ENCODE assay signal across 8 cellular contexts in the genomic region with DNA sequence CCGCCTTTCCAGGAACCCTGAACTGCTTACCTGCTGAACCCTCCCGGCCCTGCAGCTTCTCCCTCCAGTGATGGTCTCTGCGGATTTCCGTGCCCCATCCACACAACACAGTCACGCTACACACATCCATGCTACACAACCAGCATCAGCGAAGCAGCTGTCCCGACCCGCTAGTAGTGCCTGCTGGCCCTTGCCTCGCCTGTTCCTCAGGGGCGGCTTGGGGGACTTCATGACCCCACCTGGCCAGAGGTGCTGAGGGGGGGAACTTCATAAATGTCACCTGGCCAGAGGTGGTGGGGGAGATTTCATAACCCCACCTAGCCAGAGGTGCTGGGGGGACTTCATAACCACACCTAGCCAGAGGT. TPM values are rescaled to one million over a fixed set of nuclear protein-coding genes. Genes with fewer than 3 reads are reported as not detected.
DNase-seq lines count a peak whose midpoint lies in the region; ATAC-seq and TF ChIP-seq lines count a peak whose summit lies in the region.

No MANE protein-coding gene starts in this region.

- in situ Hi-C loops in IMR-90 (cut with MboI; ENCODE audit: low sequenced_read_pairs), result no loop called here

- no peak overlapping the region; the same call in 1 of the 2 replicates for H2AK5ac ChIP-seq in IMR-90 (ENCODE audit: low read depth, low read length)

- peaks cover 3% of the 10 kb centered on the region for H4K20me1 ChIP-seq in IMR-90 (ENCODE audit: insufficient read depth, low read length)

- H4K91ac ChIP-seq in IMR-90 (ENCODE audit: insufficient read depth, low read depth, low read length), result peak overlapping the region; percentile 84

- no peak for TF ChIP-seq RAD21 in IMR-90 (IDR thresholded peaks at IDR 0.05; ENCODE audit: low read length)

- peak overlapping the region; percentile 100 for H2AFZ ChIP-seq in IMR-90 (replicated peaks; ENCODE audit: low read length, poor library complexity)

- TF ChIP-seq POLR2A in IMR-90 (IDR thresholded peaks at IDR 0.05; ENCODE audit: low read depth, low read length), result no peak

- peak overlapping the region; percentile 99 for H2AK9ac ChIP-seq in IMR-90 (replicated peaks; ENCODE audit: low read depth, low read length, poor library complexity)

- H3K4me3 ChIP-seq in IMR-90 (ENCODE audit: insufficient read depth, low read depth, low read length) (peak overlapping the region; percentile 65), colonic mucosa (peak overlapping the region; percentile 79), muscle layer of duodenum (ENCODE audit: low read depth in 1 of 2, low read length in 2 of 2) (peak overlapping the region; percentile 84 to 87)

- no TSS peak for BruUV-seq in IMR-90 (replicated peaks; lab: Mats Ljungman, UMichigan)

- H3K4me1 ChIP-seq in IMR-90 (ENCODE audit: control insufficient read depth, insufficient read depth, low read length) (no peaks in the 10 kb centered on the region), colonic mucosa (peaks cover 4% of the 10 kb centered on the region), muscle layer of duodenum (ENCODE audit: control insufficient read depth in 1 of 2, insufficient read depth in 2 of 2, low read length in 2 of 2) (peaks cover 0 to 8% of the 10 kb centered on the region in 2 donors)

- H3K27ac ChIP-seq in IMR-90 (ENCODE audit: insufficient read depth, low read length), result peak overlapping the region; percentile 58
- peak overlapping the region; percentile 78 for H3K27ac ChIP-seq in colonic mucosa
- peak overlapping the region; percentile 20 for H3K27ac ChIP-seq in muscle layer of duodenum (ENCODE audit: low read length)

- WGBS in IMR-90 (ENCODE audit: extremely low coverage in 2 of 2, insufficient read length in 1 of 2), 2 experiments, result 50% methylated on average over 1 of the region's 10 CpGs; no CpG with 5 or more reads in 1 of the 2 experiments

- H3K4ac ChIP-seq in IMR-90 (ENCODE audit: low read depth, low read length), result peak overlapping the region; percentile 74

- H3K18ac ChIP-seq in IMR-90 (ENCODE audit: low read depth, low read length), result no peak overlapping the region

- no peak for TF ChIP-seq CTCF in IMR-90 (conservative IDR thresholded peaks at IDR 0.05; ENCODE audit: low read depth, low read length)
- TF ChIP-seq CTCF in colonic mucosa (IDR thresholded peaks at IDR 0.05), result no peak

- H3K9me3 ChIP-seq in IMR-90 (ENCODE audit: control insufficient read depth, insufficient read depth, low read length) (no peaks in the 10 kb centered on the region), colonic mucosa (no peaks in the 10 kb centered on the region), muscle layer of duodenum (ENCODE audit: control insufficient read depth in 1 of 2, low read length in 2 of 2) (no peaks in the 10 kb centered on the region)

- no peak overlapping the region for H2BK20ac ChIP-seq in IMR-90 (ENCODE audit: low read depth, low read length)

- intact Hi-C loops in IMR-90 (cut with micrococcal nuclease) (loop anchor here (5.0 kb wide), 1 partner anchor 427 kb away; no protein-coding TSS in a partner anchor), colonic mucosa (cut with DNase I) (no loop called here)

- POLR2A ChIA-PET in IMR-90 (lab: Charles Lee; ENCODE audit: unreplicated experiment), result no interaction called here

- CTCF ChIA-PET in IMR-90 (lab: Yijun Ruan, JAX), result no interaction called here

- H3K9me1 ChIP-seq in IMR-90 (ENCODE audit: insufficient read depth, low read length), result no peaks in the 10 kb centered on the region

- peaks cover 7% of the 10 kb centered on the region for H3K36me3 ChIP-seq in IMR-90 (ENCODE audit: control insufficient read depth, insufficient read depth, low read length)
- no peaks in the 10 kb centered on the region for H3K36me3 ChIP-seq in colonic mucosa
- peaks cover 4 to 9% of the 10 kb centered on the region in 2 donors for H3K36me3 ChIP-seq in muscle layer of duodenum (ENCODE audit: control insufficient read depth in 1 of 2, insufficient read depth in 2 of 2, low read length in 2 of 2)

- H4K8ac ChIP-seq in IMR-90 (ENCODE audit: low read depth in 2 of 2, low read length in 2 of 2), result peak overlapping the region; percentile 91 to 99

- H2BK120ac ChIP-seq in IMR-90 (ENCODE audit: low read depth, low read length), result no peak overlapping the region

- peak overlapping the region; percentile 86; the same call in 1 of the 2 replicates for H3K23ac ChIP-seq in IMR-90 (ENCODE audit: low read depth, low read length)

- H3K27me3 ChIP-seq in IMR-90 (ENCODE audit: control insufficient read depth, insufficient read depth, low read length) (no peaks in the 10 kb centered on the region), colonic mucosa (no peaks in the 10 kb centered on the region), muscle layer of duodenum (ENCODE audit: low read depth, low read length) (no peaks in the 10 kb centered on the region)

- no peak for DNase-seq in IMR-90
- no peak for DNase-seq in colonic mucosa
- DNase-seq in cerebellum (ENCODE audit: low spot score), result no peak
- DNase-seq in NCI-H1417 treated with DMSO at 0.1 percent for 48 hours (lab: John Stamatoyannopoulos, UW), result no peak
- DNase-seq in OCI-M2 (lab: John Stamatoyannopoulos, UW; ENCODE audit: unreplicated experiment), result no peak
- no peak for DNase-seq in stimulated activated CD8-positive, alpha-beta memory T cell treated with anti-CD3 and anti-CD28 coated beads, Interleukin-4, amount 100 ng/mL, for 48 hours

- peak overlapping the region; percentile 83 for H3K9ac ChIP-seq in IMR-90 (ENCODE audit: low read depth, low read length)
- peak overlapping the region; percentile 56 to 68 for H3K9ac ChIP-seq in colonic mucosa (ENCODE audit: low read depth in 2 of 2, low read length in 2 of 2)

- peak overlapping the region; percentile 36 for H3K56ac ChIP-seq in IMR-90 (ENCODE audit: extremely low read depth, insufficient read depth, low read length)

- peak overlapping the region; percentile 60 for H2BK5ac ChIP-seq in IMR-90 (ENCODE audit: low read depth, low read length, poor library complexity, severe bottlenecking)

- H3K79me1 ChIP-seq in IMR-90 (ENCODE audit: low read depth in 1 of 2, low read length in 2 of 2), result peaks cover 12 to 14% of the 10 kb centered on the region in 2 experiments

- H3K4me2 ChIP-seq in IMR-90 (ENCODE audit: low read depth, low read length), result peak overlapping the region; percentile 93

- peak overlapping the region; percentile 99 for H4K5ac ChIP-seq in IMR-90 (ENCODE audit: low read depth, low read length)

- ATAC-seq in GM19351 (IDR thresholded peaks at IDR 0.05; ENCODE audit: unreplicated experiment), result peak; percentile 20
- ATAC-seq in IMR-90 (ENCODE audit: low read depth), result peak; percentile 10; the same call in 1 of the 2 replicates

- H2BK15ac ChIP-seq in IMR-90 (ENCODE audit: low read depth, low read length), result peak overlapping the region; percentile 1; the same call in 1 of the 3 replicates

- H3K14ac ChIP-seq in IMR-90 (replicated peaks; ENCODE audit: low read depth, low read length), result peak overlapping the region; percentile 99

- dilution Hi-C loops in IMR-90 (cut with HindIII; ENCODE audit: low sequenced_read_pairs, unreplicated experiment), result no loop called here

TF ChIP-seq in IMR-90, 13 proteins besides CTCF, POLR2A, EP300 and RAD21:
- TF ChIP-seq RFX5 (IDR thresholded peaks at IDR 0.05; ENCODE audit: low read depth, low read length) (no peak), SMC3 (IDR thresholded peaks at IDR 0.05; ENCODE audit: low read depth, low read length) (no peak), MAZ (IDR thresholded peaks at IDR 0.05; ENCODE audit: borderline replicate concordance, low read depth, low read length) (no peak), NFE2L2 (IDR thresholded peaks at IDR 0.05; ENCODE audit: low read depth, low read length) (no peak), CEBPB (IDR thresholded peaks at IDR 0.05; ENCODE audit: low read depth, low read length) (no peak), CHD1 (IDR thresholded peaks at IDR 0.05; ENCODE audit: low read depth, low read length) (no peak), FOS (IDR thresholded peaks at IDR 0.05; ENCODE audit: low read depth, low read length) (no peak), RCOR1 (IDR thresholded peaks at IDR 0.05; ENCODE audit: insufficient replicate concordance, low read length) (no peak), MAFK (IDR thresholded peaks at IDR 0.05; ENCODE audit: low read depth, low read length) (no peak), MXI1 (IDR thresholded peaks at IDR 0.05; ENCODE audit: borderline replicate concordance, low read depth, low read length) (no peak), BHLHE40 (IDR thresholded peaks at IDR 0.05; ENCODE audit: low read depth, low read length) (no peak)
- TF ChIP-seq, protein P1, sequence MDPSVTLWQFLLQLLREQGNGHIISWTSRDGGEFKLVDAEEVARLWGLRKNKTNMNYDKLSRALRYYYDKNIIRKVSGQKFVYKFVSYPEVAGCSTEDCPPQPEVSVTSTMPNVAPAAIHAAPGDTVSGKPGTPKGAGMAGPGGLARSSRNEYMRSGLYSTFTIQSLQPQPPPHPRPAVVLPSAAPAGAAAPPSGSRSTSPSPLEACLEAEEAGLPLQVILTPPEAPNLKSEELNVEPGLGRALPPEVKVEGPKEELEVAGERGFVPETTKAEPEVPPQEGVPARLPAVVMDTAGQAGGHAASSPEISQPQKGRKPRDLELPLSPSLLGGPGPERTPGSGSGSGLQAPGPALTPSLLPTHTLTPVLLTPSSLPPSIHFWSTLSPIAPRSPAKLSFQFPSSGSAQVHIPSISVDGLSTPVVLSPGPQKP (IDR thresholded peaks at IDR 0.05; ENCODE audit: borderline replicate concordance, low read depth, low read length), result no peak
- TF ChIP-seq, protein P2, sequence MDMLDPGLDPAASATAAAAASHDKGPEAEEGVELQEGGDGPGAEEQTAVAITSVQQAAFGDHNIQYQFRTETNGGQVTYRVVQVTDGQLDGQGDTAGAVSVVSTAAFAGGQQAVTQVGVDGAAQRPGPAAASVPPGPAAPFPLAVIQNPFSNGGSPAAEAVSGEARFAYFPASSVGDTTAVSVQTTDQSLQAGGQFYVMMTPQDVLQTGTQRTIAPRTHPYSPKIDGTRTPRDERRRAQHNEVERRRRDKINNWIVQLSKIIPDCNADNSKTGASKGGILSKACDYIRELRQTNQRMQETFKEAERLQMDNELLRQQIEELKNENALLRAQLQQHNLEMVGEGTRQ (IDR thresholded peaks at IDR 0.05; ENCODE audit: low read depth, low read length), result no peak

RNA-seq across cellular contexts. Expression of a gene that starts 0.5 kb away (rescaled TPM):
- total RNA-seq in IMR-90 (2012; rRNA removed) (19.4 and 20.0 TPM in 2 replicates), colonic mucosa (10 to 100 TPM in 1 of 2 donors, 1 to 10 TPM in 1; 7.5 to 10.9 TPM), cerebellum (24.5 TPM)
- 11.2 and 13.0 TPM in 2 replicates for polyA plus RNA-seq in IMR-90 (2012; rRNA removed)
- 2.8 and 4.4 TPM in 2 replicates for polyA plus RNA-seq in IMR-90 (2012; cell fraction: cytosol; rRNA removed)
- polyA plus RNA-seq in IMR-90 (2012; cell fraction: nucleus; rRNA removed; ENCODE audit: low replicate concordance), result 6.0 and 20.8 TPM in 2 replicates

RNA-seq across cellular contexts. Expression of a gene that starts 59.7 kb away (rescaled TPM):
- 144 and 163 TPM in 2 replicates for total RNA-seq in IMR-90 (2012; rRNA removed)
- 51.4 and 58.4 TPM in 2 replicates for polyA plus RNA-seq in IMR-90 (2012; rRNA removed)
- polyA plus RNA-seq in IMR-90 (2012; cell fraction: cytosol; rRNA removed), result 57.6 and 73.1 TPM in 2 replicates
- polyA plus RNA-seq in IMR-90 (2012; cell fraction: nucleus; rRNA removed; ENCODE audit: low replicate concordance), result 66.3 and 101 TPM in 2 replicates
- total RNA-seq in colonic mucosa, result 100 to 1,000 TPM; 119 to 165 TPM
- total RNA-seq in cerebellum, result 70.9 TPM

Comparison
In these comparisons a context has a peak if more than half of its experiments do, and no peak if none do; other contexts are left out.
1. H3K27ac ChIP-seq: peak in every context shown above with its lines; median percentile 78 in colonic mucosa; 58 in IMR-90; 20 in muscle layer of duodenum.